1 cellular context compared by ENCODE assay signal in genomic region chr17:57948555-57949420, GRCh38.
TF ChIP-seq lines count a peak whose summit lies in the region.

No MANE protein-coding gene starts in this region.

TF ChIP-seq in K562, 482 proteins besides CTCF, POLR2A, EP300 and RAD21 (continued from another document and continues in another):
- TF ChIP-seq RREB1 (CRISPR knock-in tag; IDR thresholded peaks at IDR 0.05) (no peak), ZBTB49 (CRISPR knock-in tag; IDR thresholded peaks at IDR 0.05; ENCODE audit: borderline replicate concordance) (no peak), ARID1B (IDR thresholded peaks at IDR 0.05) (peak; percentile 20; the same call in 1 of the 2 replicates), SIN3B (IDR thresholded peaks at IDR 0.05; ENCODE audit: low read depth) (no peak), THRA (IDR thresholded peaks at IDR 0.05) (no peak), KDM2B (CRISPR knock-in tag; IDR thresholded peaks at IDR 0.05) (no peak), ARID3B (CRISPR knock-in tag; IDR thresholded peaks at IDR 0.05; ENCODE audit: borderline replicate concordance) (no peak), TFE3 (CRISPR knock-in tag; IDR thresholded peaks at IDR 0.05) (no peak), HMGN3 (IDR thresholded peaks at IDR 0.05; ENCODE audit: borderline replicate concordance, extremely low read depth, insufficient read length, low read depth, low read length) (no peak), ZNF766 (CRISPR knock-in tag; conservative IDR thresholded peaks at IDR 0.05) (peak; percentile 94), HNRNPL (IDR thresholded peaks at IDR 0.05; ENCODE audit: low read depth, low read length) (no peak), NFIC (IDR thresholded peaks at IDR 0.05) (peak; percentile 76), SMARCE1 (IDR thresholded peaks at IDR 0.05) (peak; percentile 48; the same call in 1 of the 2 replicates), ZNF445 (CRISPR knock-in tag; IDR thresholded peaks at IDR 0.05; ENCODE audit: low read depth) (no peak), THAP12 (CRISPR knock-in tag; IDR thresholded peaks at IDR 0.05) (no peak), ZNF280A (IDR thresholded peaks at IDR 0.05; ENCODE audit: low read depth, partially characterized antibody) (no peak), KAT7 (CRISPR knock-in tag; IDR thresholded peaks at IDR 0.05; ENCODE audit: borderline replicate concordance) (no peak), IFI16 (CRISPR knock-in tag; IDR thresholded peaks at IDR 0.05) (no peak), ZNF780A (CRISPR knock-in tag; IDR thresholded peaks at IDR 0.05) (no peak), SMARCB1 (IDR thresholded peaks at IDR 0.05; ENCODE audit: insufficient read length, low read depth) (no peak), CCAR2 (IDR thresholded peaks at IDR 0.05; ENCODE audit: low read depth, low read length) (no peak), CBX5 (IDR thresholded peaks at IDR 0.05; ENCODE audit: borderline replicate concordance, low read depth) (no peak), ZNF449 (CRISPR knock-in tag; IDR thresholded peaks at IDR 0.05) (no peak), HOMEZ (CRISPR knock-in tag; IDR thresholded peaks at IDR 0.05) (no peak), RUNX1 (IDR thresholded peaks at IDR 0.05; ENCODE audit: low read depth) (no peak), ZNF512 (tag; IDR thresholded peaks at IDR 0.05) (no peak), ZNF431 (CRISPR knock-in tag; IDR thresholded peaks at IDR 0.05) (no peak), TAF15 (IDR thresholded peaks at IDR 0.05; ENCODE audit: low read depth, low read length) (no peak), SMAD4 (CRISPR knock-in tag; conservative IDR thresholded peaks at IDR 0.05) (no peak), SMARCA4 (IDR thresholded peaks at IDR 0.05) (peak; percentile 31; the same call in 1 of the 2 replicates), MCM2 (IDR thresholded peaks at IDR 0.05; ENCODE audit: low read depth) (no peak), GABPB1 (CRISPR knock-in tag; IDR thresholded peaks at IDR 0.05) (no peak), U2AF1 (optimal IDR thresholded peaks at IDR 0.05; ENCODE audit: low read depth, low read length) (no peak), JUN (IDR thresholded peaks at IDR 0.05; ENCODE audit: borderline replicate concordance, low read depth, low read length) (peak; percentile 44; the same call in 1 of the 2 replicates), JUN (CRISPR knock-in tag; IDR thresholded peaks at IDR 0.05; ENCODE audit: borderline replicate concordance) (no peak), TCF7 (IDR thresholded peaks at IDR 0.05; ENCODE audit: borderline replicate concordance) (no peak), ESRRA (IDR thresholded peaks at IDR 0.05; ENCODE audit: borderline replicate concordance, low read depth) (peak; percentile 41; the same call in 1 of the 2 replicates), ARID2 (IDR thresholded peaks at IDR 0.05) (no peak)
